9 cellular contexts compared by ENCODE assay signal in the genomic region with DNA sequence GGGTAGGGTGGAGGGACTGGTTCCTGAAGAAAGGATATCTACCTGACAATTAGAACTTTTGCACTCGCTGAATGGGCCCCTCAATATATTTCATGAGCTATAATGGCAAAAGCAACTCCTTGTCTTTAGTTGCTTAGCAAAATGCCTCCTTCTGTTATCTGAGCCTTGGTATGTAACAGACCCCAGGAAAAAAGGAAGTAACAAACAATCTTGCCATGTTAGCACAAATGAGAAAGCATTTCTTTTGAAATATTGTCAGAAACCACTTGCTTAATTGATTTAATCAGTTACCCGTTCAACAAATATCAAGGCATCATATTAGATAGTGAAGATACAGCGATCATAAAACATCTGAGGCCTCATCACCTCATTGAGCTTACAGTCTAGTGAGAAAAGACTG.
"Had no signal": no experiment of that assay in that cellular context is flagged by ENCODE, and none has a peak within 500 bp of the region (broad histone marks: within the 10 kb centered on the region; RNA-seq: fewer than 3 reads in every experiment).

No MANE protein-coding gene starts in this region.

- H3K9me3 ChIP-seq: HAP-1 had no signal

- H2AFZ ChIP-seq: GM23248 had no signal

- H3K4me3 Mint-ChIP-seq: HFFc6 had no signal

- H3K4me1 ChIP-seq: HAP-1 had no signal

- H3K27ac ChIP-seq: GM23248, KMS-11 had no signal

- H3K9ac ChIP-seq: GM23248, KMS-11 had no signal

- H3K36me3 ChIP-seq: HAP-1 had no signal

- H3K27ac Mint-ChIP-seq: HFFc6 had no signal

- H3K4me2 ChIP-seq: KMS-11 had no signal

- H3K9me3 Mint-ChIP-seq: HFFc6 had no signal

- DNase-seq: GM23248, GOT3, H7, HFFc6, IMR-90, KBM-7 had no signal

- H3K4me3 ChIP-seq: GM23248, HAP-1 had no signal

- FAIRE-seq: HTR-8/SVneo had no signal
